ENCODE assay signal across 11 cellular contexts in the genomic region with DNA sequence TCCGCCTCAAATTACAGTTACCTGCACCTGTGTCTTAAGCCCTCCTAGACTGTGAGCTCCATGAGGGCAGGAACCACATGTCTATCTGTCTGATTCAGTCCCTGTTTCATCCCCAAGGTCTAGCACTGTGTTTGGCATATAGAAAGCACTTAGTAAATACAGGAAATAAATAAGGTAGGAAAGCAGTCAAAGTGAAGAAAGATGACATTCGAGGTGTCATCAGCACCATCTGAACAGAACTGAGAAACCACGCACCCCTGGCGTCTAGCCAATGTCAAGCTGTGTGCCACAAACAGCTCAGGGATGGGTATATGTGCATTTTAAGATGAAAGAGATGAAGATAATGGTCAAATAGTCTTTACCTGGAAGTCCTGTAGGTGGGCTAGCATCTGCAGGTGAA.
DNase-seq lines count a peak whose midpoint lies in the region; ATAC-seq and TF ChIP-seq lines count a peak whose summit lies in the region.
"Had no signal": no experiment of that assay in that cellular context is flagged by ENCODE, and none has a peak within 500 bp of the region (broad histone marks: within the 10 kb centered on the region; RNA-seq: fewer than 3 reads in every experiment).

No MANE protein-coding gene starts in this region.

- no peaks in the 10 kb centered on the region for H3K27me3 ChIP-seq in CD4-positive, alpha-beta memory T cell (ENCODE audit: insufficient read depth, low read length)
- H3K27me3 ChIP-seq: hepatocyte, upper lobe of left lung had no signal

- peaks cover 39 to 58% of the 10 kb centered on the region in 2 donors for H3K36me3 Mint-ChIP-seq in CD4-positive, alpha-beta memory T cell
- peaks cover 56% of the 10 kb centered on the region for H3K36me3 Mint-ChIP-seq in activated CD4-positive, alpha-beta T cell treated with anti-CD3 and anti-CD28 coated beads for 36 hours (ENCODE audit: low read depth)
- H3K36me3 Mint-ChIP-seq in activated naive CD4-positive, alpha-beta T cell treated with anti-CD3 and anti-CD28 coated beads for 36 hours (ENCODE audit: low read depth) = peaks cover 36% of the 10 kb centered on the region
- H3K36me3 Mint-ChIP-seq in type B pancreatic cell = peaks cover 25% of the 10 kb centered on the region

- peaks cover 55% of the 10 kb centered on the region for H3K36me3 ChIP-seq in CD4-positive, alpha-beta memory T cell (ENCODE audit: insufficient read depth, low read length)

- H3K4me1 ChIP-seq in CD4-positive, alpha-beta memory T cell (ENCODE audit: insufficient read depth, low read length) = peaks cover 42% of the 10 kb centered on the region
- H3K4me1 ChIP-seq: upper lobe of left lung had no signal

- no peak for TF ChIP-seq CTCF in type B pancreatic cell (conservative IDR thresholded peaks at IDR 0.05)

- peak; percentile 60 to 75 (median 63) for DNase-seq in CD4-positive, alpha-beta memory T cell
- DNase-seq in activated CD4-positive, alpha-beta T cell treated with anti-CD3 and anti-CD28 coated beads for 36 hours = peak; percentile 88
- peak; percentile 70 for DNase-seq in activated naive CD4-positive, alpha-beta T cell treated with anti-CD3 and anti-CD28 coated beads for 36 hours
- DNase-seq in stimulated activated CD4-positive, alpha-beta T cell treated with anti-CD3 and anti-CD28 coated beads, Interleukin-4, amount 100 ng/mL, for 4 hours = peak; percentile 27 to 42
- DNase-seq in HPDE6-E6E7 (ENCODE audit: extremely low spot score) = no peak
- no peak for DNase-seq in kidney glomerular epithelial cell (lab: John Stamatoyannopoulos, UW)
- no peak for DNase-seq in SIG-M5 treated with dmso at 0.1 percent for 504 hours (lab: John Stamatoyannopoulos, UW; ENCODE audit: unreplicated experiment)
- DNase-seq in type B pancreatic cell (ENCODE audit: extremely low spot score, unreplicated experiment) = no peak
- DNase-seq: T1000, upper lobe of left lung had no signal

- ATAC-seq in activated CD4-positive, alpha-beta T cell treated with anti-CD3 and anti-CD28 coated beads for 36 hours = peak; percentile 97

- no peak overlapping the region for H3K4me3 ChIP-seq in CD4-positive, alpha-beta memory T cell (ENCODE audit: low read length in 2 of 2)
- H3K4me3 ChIP-seq: hepatocyte, upper lobe of left lung had no signal

- peaks cover 21 to 41% (median 31%) of the 10 kb centered on the region in 4 donors for H3K4me1 Mint-ChIP-seq in CD4-positive, alpha-beta memory T cell
- peaks cover 28% of the 10 kb centered on the region for H3K4me1 Mint-ChIP-seq in activated CD4-positive, alpha-beta T cell treated with anti-CD3 and anti-CD28 coated beads for 36 hours
- peaks cover 16% of the 10 kb centered on the region for H3K4me1 Mint-ChIP-seq in activated naive CD4-positive, alpha-beta T cell treated with anti-CD3 and anti-CD28 coated beads for 36 hours (ENCODE audit: low read depth)
- H3K4me1 Mint-ChIP-seq in type B pancreatic cell (ENCODE audit: unreplicated experiment) = no peaks in the 10 kb centered on the region

- no peaks in the 10 kb centered on the region for H3K9me3 Mint-ChIP-seq in CD4-positive, alpha-beta memory T cell
- peaks cover 5% of the 10 kb centered on the region for H3K9me3 Mint-ChIP-seq in activated CD4-positive, alpha-beta T cell treated with anti-CD3 and anti-CD28 coated beads for 36 hours (ENCODE audit: low read depth)
- peaks cover 5% of the 10 kb centered on the region for H3K9me3 Mint-ChIP-seq in activated naive CD4-positive, alpha-beta T cell treated with anti-CD3 and anti-CD28 coated beads for 36 hours
- H3K9me3 Mint-ChIP-seq in type B pancreatic cell = no peaks in the 10 kb centered on the region

- H3K4me3 Mint-ChIP-seq in CD4-positive, alpha-beta memory T cell = peak overlapping the region in 6 of 8 donors; percentile 2 to 71 (median 36)
- no peak overlapping the region for H3K4me3 Mint-ChIP-seq in activated CD4-positive, alpha-beta T cell treated with anti-CD3 and anti-CD28 coated beads for 36 hours
- no peak overlapping the region for H3K4me3 Mint-ChIP-seq in activated naive CD4-positive, alpha-beta T cell treated with anti-CD3 and anti-CD28 coated beads for 36 hours
- H3K4me3 Mint-ChIP-seq in type B pancreatic cell = no peak overlapping the region

- H3K9me3 ChIP-seq in CD4-positive, alpha-beta memory T cell (ENCODE audit: control insufficient read depth in 1 of 2, low read length in 2 of 2) = no peaks in the 10 kb centered on the region
- H3K9me3 ChIP-seq: upper lobe of left lung had no signal

- POLR2A ChIA-PET in CD4-positive, alpha-beta memory T cell (lab: Charles Lee; ENCODE audit: partially characterized antibody) = interaction anchor here (1.0 to 1.3 kb wide), 2 partner anchors 20 to 198 kb away, joined by 3 to 4 read pairs; partner anchors contain the start of gene NCBP3
- POLR2A ChIA-PET in activated CD4-positive, alpha-beta T cell treated with anti-CD3 and anti-CD28 coated beads for 36 hours (lab: Charles Lee) = no interaction called here

- CTCF ChIA-PET in CD4-positive, alpha-beta memory T cell (lab: Charles Lee; ENCODE audit: partially characterized antibody) = interaction anchor here (0.9 to 2.1 kb wide), 3 partner anchors 25 to 130 kb away, joined by 3 to 7 read pairs (median 4); no protein-coding TSS in a partner anchor
- CTCF ChIA-PET in activated CD4-positive, alpha-beta T cell treated with anti-CD3 and anti-CD28 coated beads for 36 hours (lab: Charles Lee) = interaction anchor here (0.6 to 1.2 kb wide), 3 partner anchors 9 to 29 kb away, joined by 3 read pairs; no protein-coding TSS in a partner anchor
- CTCF ChIA-PET in activated naive CD4-positive, alpha-beta T cell treated with anti-CD3 and anti-CD28 coated beads for 36 hours (lab: Charles Lee) = interaction anchor here (0.5 to 0.7 kb wide), 2 partner anchors 171 to 206 kb away, joined by 3 read pairs; no protein-coding TSS in a partner anchor

- peak overlapping the region; percentile 2 for H3K27ac ChIP-seq in CD4-positive, alpha-beta memory T cell (ENCODE audit: low read depth, low read length)
- H3K27ac ChIP-seq: hepatocyte had no signal

- H3K27ac Mint-ChIP-seq in CD4-positive, alpha-beta memory T cell = peak overlapping the region; percentile 73 to 93 (median 88)
- peak overlapping the region; percentile 77 for H3K27ac Mint-ChIP-seq in activated CD4-positive, alpha-beta T cell treated with anti-CD3 and anti-CD28 coated beads for 36 hours
- no peak overlapping the region for H3K27ac Mint-ChIP-seq in activated naive CD4-positive, alpha-beta T cell treated with anti-CD3 and anti-CD28 coated beads for 36 hours
- H3K27ac Mint-ChIP-seq in type B pancreatic cell = no peak overlapping the region

- intact Hi-C loops in CD4-positive, alpha-beta memory T cell (cut with micrococcal nuclease) = loop anchor here (10.0 kb wide), 1 partner anchor 61 kb away; no protein-coding TSS in a partner anchor
- intact Hi-C loops in activated CD4-positive, alpha-beta T cell treated with anti-CD3 and anti-CD28 coated beads for 36 hours (cut with DNase I, micrococcal nuclease) = no loop called here
- intact Hi-C loops in activated naive CD4-positive, alpha-beta T cell treated with anti-CD3 and anti-CD28 coated beads for 36 hours (cut with micrococcal nuclease) = no loop called here

- no peaks in the 10 kb centered on the region for H3K27me3 Mint-ChIP-seq in CD4-positive, alpha-beta memory T cell
- H3K27me3 Mint-ChIP-seq in activated CD4-positive, alpha-beta T cell treated with anti-CD3 and anti-CD28 coated beads for 36 hours = no peaks in the 10 kb centered on the region
- no peaks in the 10 kb centered on the region for H3K27me3 Mint-ChIP-seq in activated naive CD4-positive, alpha-beta T cell treated with anti-CD3 and anti-CD28 coated beads for 36 hours (ENCODE audit: low read depth)
- H3K27me3 Mint-ChIP-seq in type B pancreatic cell = no peaks in the 10 kb centered on the region

Comparison
In these comparisons a context has a peak if more than half of its experiments do, and no peak if none do; other contexts are left out.
1. DNase-seq: peak in CD4-positive, alpha-beta memory T cell (5 of 5), activated CD4-positive, alpha-beta T cell treated with anti-CD3 and anti-CD28 coated beads for 36 hours (single experiment), activated naive CD4-positive, alpha-beta T cell treated with anti-CD3 and anti-CD28 coated beads for 36 hours (single experiment) and stimulated activated CD4-positive, alpha-beta T cell treated with anti-CD3 and anti-CD28 coated beads, Interleukin-4, amount 100 ng/mL, for 4 hours (2 of 2); none in HPDE6-E6E7 (single experiment), kidney glomerular epithelial cell (single experiment), SIG-M5 treated with dmso at 0.1 percent for 504 hours (single experiment) and type B pancreatic cell (single experiment).
2. H3K27ac Mint-ChIP-seq: peak in CD4-positive, alpha-beta memory T cell (7 of 7) and activated CD4-positive, alpha-beta T cell treated with anti-CD3 and anti-CD28 coated beads for 36 hours (single experiment); none in activated naive CD4-positive, alpha-beta T cell treated with anti-CD3 and anti-CD28 coated beads for 36 hours (single experiment) and type B pancreatic cell (single experiment).
3. H3K4me3 Mint-ChIP-seq: peak in CD4-positive, alpha-beta memory T cell (6 of 8); none in activated CD4-positive, alpha-beta T cell treated with anti-CD3 and anti-CD28 coated beads for 36 hours (single experiment), activated naive CD4-positive, alpha-beta T cell treated with anti-CD3 and anti-CD28 coated beads for 36 hours (single experiment) and type B pancreatic cell (single experiment).